ENCODE assay signal across 1 cellular context in the genomic region with DNA sequence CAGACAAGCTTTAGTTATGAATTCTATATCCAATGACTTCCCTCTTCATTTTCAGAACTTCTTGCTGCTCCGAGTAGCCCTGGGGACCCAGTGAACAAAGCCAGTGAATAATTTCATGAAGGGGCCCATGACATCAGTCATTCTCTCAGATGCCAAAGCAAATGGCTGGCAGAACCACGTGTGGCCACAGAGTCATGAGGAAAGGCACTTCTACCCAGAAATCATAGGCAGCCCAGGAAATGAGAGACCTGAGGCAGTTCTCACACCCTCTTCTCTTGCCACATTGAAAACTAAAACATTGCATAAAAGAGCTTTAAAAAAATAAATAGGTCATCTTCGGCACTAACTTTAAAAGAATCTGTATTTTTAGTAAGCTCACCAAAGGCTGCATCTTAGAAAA.
A peak's percentile ranks its signal among the peaks of the same experiment; 100 is the strongest.
TF ChIP-seq lines count a peak whose summit lies in the region.

No MANE protein-coding gene starts in this region.

TF ChIP-seq in HEK293, 187 proteins besides CTCF, POLR2A, EP300 and RAD21 (continued from another document):
- TF ChIP-seq, protein P1, sequence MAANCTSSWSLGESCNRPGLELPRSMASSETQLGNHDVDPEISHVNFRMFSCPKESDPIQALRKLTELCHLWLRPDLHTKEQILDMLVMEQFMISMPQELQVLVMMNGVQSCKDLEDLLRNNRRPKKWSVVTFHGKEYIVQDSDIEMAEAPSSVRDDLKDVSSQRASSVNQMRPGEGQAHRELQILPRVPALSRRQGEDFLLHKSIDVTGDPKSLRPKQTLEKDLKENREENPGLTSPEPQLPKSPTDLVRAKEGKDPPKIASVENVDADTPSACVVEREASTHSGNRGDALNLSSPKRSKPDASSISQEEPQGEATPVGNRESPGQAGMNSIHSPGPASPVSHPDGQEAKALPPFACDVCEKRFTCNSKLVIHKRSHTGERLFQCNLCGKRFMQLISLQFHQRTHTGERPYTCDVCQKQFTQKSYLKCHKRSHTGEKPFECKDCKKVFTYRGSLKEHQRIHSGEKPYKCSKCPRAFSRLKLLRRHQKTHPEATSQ (tag by site-specific recombination; IDR thresholded peaks at IDR 0.05): no peak
- TF ChIP-seq ZNF335 (tag by site-specific recombination; conservative IDR thresholded peaks at IDR 0.05): peak; percentile 50; the same call in 1 of the 2 replicates
